1 cellular context compared by ENCODE assay signal in the genomic region with DNA sequence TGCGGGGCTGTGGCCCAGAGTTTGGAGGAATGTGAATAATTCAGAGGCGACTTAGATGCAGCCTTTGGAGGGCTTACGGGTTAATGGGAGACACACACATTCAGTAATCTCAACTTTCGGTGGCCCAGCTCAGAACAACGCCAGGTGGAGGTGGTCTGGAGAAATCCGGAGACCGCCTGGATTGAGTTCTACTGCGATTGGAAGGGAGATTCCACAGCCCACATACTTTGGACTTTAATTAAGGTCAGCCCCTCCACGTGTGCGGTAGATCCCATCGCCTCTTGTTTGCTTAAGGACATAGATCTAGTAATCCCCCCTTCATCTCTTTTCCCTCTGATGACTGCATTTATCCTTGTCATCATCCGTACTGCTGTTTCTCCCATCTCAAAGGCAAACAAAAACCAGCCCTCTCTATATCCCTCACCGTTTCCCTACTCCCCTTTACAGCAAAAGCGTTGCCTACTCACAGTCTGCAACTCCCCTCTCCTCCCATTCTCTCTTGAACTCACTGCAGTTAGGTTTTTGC.
TF ChIP-seq lines count a peak whose summit lies in the region.

No MANE protein-coding gene starts in this region.

TF ChIP-seq in H1, 55 proteins besides CTCF, POLR2A, EP300 and RAD21:
- TF ChIP-seq RFX5 (IDR thresholded peaks at IDR 0.05; ENCODE audit: borderline replicate concordance, low read depth, low read length) (no peak), MAFK (IDR thresholded peaks at IDR 0.05; ENCODE audit: low read depth, low read length) (no peak), NANOG (IDR thresholded peaks at IDR 0.05; ENCODE audit: insufficient read depth, low read depth, low read length, poor library complexity, severe bottlenecking) (no peak), ZNF274 (IDR thresholded peaks at IDR 0.05; ENCODE audit: borderline replicate concordance, extremely low read depth, low read length) (no peak), HDAC6 (IDR thresholded peaks at IDR 0.05; ENCODE audit: low read depth, low read length) (no peak), SP1 (IDR thresholded peaks at IDR 0.05; ENCODE audit: low read depth, low read length) (no peak), RBBP5 (IDR thresholded peaks at IDR 0.05; ENCODE audit: borderline replicate concordance, low read depth, low read length) (0 out of 2 replicates have a peak, but pooled peaks have one; percentile 15), NRF1 (IDR thresholded peaks at IDR 0.05; ENCODE audit: low read depth, low read length) (no peak), SIRT6 (IDR thresholded peaks at IDR 0.05; ENCODE audit: low read length) (no peak), TAF7 (optimal IDR thresholded peaks at IDR 0.05; ENCODE audit: borderline replicate concordance, low read depth, low read length) (no peak), EZH2 (IDR thresholded peaks at IDR 0.05; ENCODE audit: low read depth, low read length, severe bottlenecking) (no peak), TCF12 (IDR thresholded peaks at IDR 0.05; ENCODE audit: low read depth, low read length) (no peak), RNF2 (IDR thresholded peaks at IDR 0.05; ENCODE audit: borderline replicate concordance, low read depth, low read length, missing control alignments, poor library complexity, severe bottlenecking) (no peak), SP2 (IDR thresholded peaks at IDR 0.05; ENCODE audit: low read length) (no peak), PHF8 (conservative IDR thresholded peaks at IDR 0.05; ENCODE audit: low read depth, low read length) (peak; percentile 35), KDM1A (IDR thresholded peaks at IDR 0.05; ENCODE audit: borderline replicate concordance, low read length) (no peak), FOSL1 (IDR thresholded peaks at IDR 0.05; ENCODE audit: insufficient read depth, low read depth, low read length) (no peak), JUND (IDR thresholded peaks at IDR 0.05; ENCODE audit: low read length) (no peak), CEBPB (IDR thresholded peaks at IDR 0.05; ENCODE audit: low read depth, low read length) (no peak), KDM4A (IDR thresholded peaks at IDR 0.05; ENCODE audit: low read depth, low read length, severe bottlenecking) (no peak), POU5F1 (IDR thresholded peaks at IDR 0.05; ENCODE audit: low read depth, low read length) (no peak), BRCA1 (IDR thresholded peaks at IDR 0.05; ENCODE audit: low read depth, low read length) (no peak), SRF (IDR thresholded peaks at IDR 0.05; ENCODE audit: low read depth, low read length) (no peak), HDAC2 (IDR thresholded peaks at IDR 0.05; ENCODE audit: borderline replicate concordance in 1 of 2, low read depth in 2 of 2, low read length in 2 of 2) (no peak), SIN3A (conservative IDR thresholded peaks at IDR 0.05 in 1 of 2, IDR thresholded peaks at IDR 0.05 in 1 of 2; ENCODE audit: low read depth in 1 of 2, low read length in 2 of 2) (peak in 1 of 2 experiments; percentile 13; a peak in 1 of 4 replicates), ASH2L (IDR thresholded peaks at IDR 0.05; ENCODE audit: low read length) (no peak), BCL11A (IDR thresholded peaks at IDR 0.05; ENCODE audit: low read depth in 2 of 2, low read length in 2 of 2) (no peak), SP4 (IDR thresholded peaks at IDR 0.05; ENCODE audit: low read length) (no peak), EGR1 (IDR thresholded peaks at IDR 0.05; ENCODE audit: borderline replicate concordance, low read depth, low read length) (no peak), TAF1 (IDR thresholded peaks at IDR 0.05; ENCODE audit: low read depth, low read length) (peak; percentile 19; the same call in 1 of the 2 replicates), CBX8 (IDR thresholded peaks at IDR 0.05; ENCODE audit: borderline replicate concordance, low read depth, low read length) (no peak), CHD2 (IDR thresholded peaks at IDR 0.05; ENCODE audit: low read length) (no peak), GTF2F1 (IDR thresholded peaks at IDR 0.05; ENCODE audit: borderline replicate concordance, low read depth, low read length) (no peak), BACH1 (IDR thresholded peaks at IDR 0.05; ENCODE audit: low read length) (no peak), RXRA (IDR thresholded peaks at IDR 0.05; ENCODE audit: insufficient read depth, low read depth, low read length) (no peak), CBX5 (IDR thresholded peaks at IDR 0.05; ENCODE audit: low read depth, low read length) (no peak), TEAD4 (IDR thresholded peaks at IDR 0.05; ENCODE audit: low read depth, low read length) (no peak), TBP (IDR thresholded peaks at IDR 0.05; ENCODE audit: low read depth, low read length) (peak; percentile 42), CHD1 (IDR thresholded peaks at IDR 0.05; ENCODE audit: low read depth, low read length) (no peak), SIX5 (IDR thresholded peaks at IDR 0.05; ENCODE audit: low read depth, low read length) (no peak), CREB1 (IDR thresholded peaks at IDR 0.05) (no peak), SUZ12 (IDR thresholded peaks at IDR 0.05; ENCODE audit: low read length) (no peak), YY1 (IDR thresholded peaks at IDR 0.05; ENCODE audit: low read depth, low read length) (no peak; the same call in 1 of the 2 replicates), KDM5A (IDR thresholded peaks at IDR 0.05; ENCODE audit: low read length) (no peak), POLR2AphosphoS5 (IDR thresholded peaks at IDR 0.05; ENCODE audit: low read depth, low read length) (peak; percentile 59; the same call in 1 of the 2 replicates)
- TF ChIP-seq, protein P1, sequence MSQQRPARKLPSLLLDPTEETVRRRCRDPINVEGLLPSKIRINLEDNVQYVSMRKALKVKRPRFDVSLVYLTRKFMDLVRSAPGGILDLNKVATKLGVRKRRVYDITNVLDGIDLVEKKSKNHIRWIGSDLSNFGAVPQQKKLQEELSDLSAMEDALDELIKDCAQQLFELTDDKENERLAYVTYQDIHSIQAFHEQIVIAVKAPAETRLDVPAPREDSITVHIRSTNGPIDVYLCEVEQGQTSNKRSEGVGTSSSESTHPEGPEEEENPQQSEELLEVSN (IDR thresholded peaks at IDR 0.05): no peak
- TF ChIP-seq, protein P2, sequence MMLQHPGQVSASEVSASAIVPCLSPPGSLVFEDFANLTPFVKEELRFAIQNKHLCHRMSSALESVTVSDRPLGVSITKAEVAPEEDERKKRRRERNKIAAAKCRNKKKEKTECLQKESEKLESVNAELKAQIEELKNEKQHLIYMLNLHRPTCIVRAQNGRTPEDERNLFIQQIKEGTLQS (IDR thresholded peaks at IDR 0.05; ENCODE audit: insufficient read depth, low read depth, low read length): no peak
- TF ChIP-seq, protein P3, sequence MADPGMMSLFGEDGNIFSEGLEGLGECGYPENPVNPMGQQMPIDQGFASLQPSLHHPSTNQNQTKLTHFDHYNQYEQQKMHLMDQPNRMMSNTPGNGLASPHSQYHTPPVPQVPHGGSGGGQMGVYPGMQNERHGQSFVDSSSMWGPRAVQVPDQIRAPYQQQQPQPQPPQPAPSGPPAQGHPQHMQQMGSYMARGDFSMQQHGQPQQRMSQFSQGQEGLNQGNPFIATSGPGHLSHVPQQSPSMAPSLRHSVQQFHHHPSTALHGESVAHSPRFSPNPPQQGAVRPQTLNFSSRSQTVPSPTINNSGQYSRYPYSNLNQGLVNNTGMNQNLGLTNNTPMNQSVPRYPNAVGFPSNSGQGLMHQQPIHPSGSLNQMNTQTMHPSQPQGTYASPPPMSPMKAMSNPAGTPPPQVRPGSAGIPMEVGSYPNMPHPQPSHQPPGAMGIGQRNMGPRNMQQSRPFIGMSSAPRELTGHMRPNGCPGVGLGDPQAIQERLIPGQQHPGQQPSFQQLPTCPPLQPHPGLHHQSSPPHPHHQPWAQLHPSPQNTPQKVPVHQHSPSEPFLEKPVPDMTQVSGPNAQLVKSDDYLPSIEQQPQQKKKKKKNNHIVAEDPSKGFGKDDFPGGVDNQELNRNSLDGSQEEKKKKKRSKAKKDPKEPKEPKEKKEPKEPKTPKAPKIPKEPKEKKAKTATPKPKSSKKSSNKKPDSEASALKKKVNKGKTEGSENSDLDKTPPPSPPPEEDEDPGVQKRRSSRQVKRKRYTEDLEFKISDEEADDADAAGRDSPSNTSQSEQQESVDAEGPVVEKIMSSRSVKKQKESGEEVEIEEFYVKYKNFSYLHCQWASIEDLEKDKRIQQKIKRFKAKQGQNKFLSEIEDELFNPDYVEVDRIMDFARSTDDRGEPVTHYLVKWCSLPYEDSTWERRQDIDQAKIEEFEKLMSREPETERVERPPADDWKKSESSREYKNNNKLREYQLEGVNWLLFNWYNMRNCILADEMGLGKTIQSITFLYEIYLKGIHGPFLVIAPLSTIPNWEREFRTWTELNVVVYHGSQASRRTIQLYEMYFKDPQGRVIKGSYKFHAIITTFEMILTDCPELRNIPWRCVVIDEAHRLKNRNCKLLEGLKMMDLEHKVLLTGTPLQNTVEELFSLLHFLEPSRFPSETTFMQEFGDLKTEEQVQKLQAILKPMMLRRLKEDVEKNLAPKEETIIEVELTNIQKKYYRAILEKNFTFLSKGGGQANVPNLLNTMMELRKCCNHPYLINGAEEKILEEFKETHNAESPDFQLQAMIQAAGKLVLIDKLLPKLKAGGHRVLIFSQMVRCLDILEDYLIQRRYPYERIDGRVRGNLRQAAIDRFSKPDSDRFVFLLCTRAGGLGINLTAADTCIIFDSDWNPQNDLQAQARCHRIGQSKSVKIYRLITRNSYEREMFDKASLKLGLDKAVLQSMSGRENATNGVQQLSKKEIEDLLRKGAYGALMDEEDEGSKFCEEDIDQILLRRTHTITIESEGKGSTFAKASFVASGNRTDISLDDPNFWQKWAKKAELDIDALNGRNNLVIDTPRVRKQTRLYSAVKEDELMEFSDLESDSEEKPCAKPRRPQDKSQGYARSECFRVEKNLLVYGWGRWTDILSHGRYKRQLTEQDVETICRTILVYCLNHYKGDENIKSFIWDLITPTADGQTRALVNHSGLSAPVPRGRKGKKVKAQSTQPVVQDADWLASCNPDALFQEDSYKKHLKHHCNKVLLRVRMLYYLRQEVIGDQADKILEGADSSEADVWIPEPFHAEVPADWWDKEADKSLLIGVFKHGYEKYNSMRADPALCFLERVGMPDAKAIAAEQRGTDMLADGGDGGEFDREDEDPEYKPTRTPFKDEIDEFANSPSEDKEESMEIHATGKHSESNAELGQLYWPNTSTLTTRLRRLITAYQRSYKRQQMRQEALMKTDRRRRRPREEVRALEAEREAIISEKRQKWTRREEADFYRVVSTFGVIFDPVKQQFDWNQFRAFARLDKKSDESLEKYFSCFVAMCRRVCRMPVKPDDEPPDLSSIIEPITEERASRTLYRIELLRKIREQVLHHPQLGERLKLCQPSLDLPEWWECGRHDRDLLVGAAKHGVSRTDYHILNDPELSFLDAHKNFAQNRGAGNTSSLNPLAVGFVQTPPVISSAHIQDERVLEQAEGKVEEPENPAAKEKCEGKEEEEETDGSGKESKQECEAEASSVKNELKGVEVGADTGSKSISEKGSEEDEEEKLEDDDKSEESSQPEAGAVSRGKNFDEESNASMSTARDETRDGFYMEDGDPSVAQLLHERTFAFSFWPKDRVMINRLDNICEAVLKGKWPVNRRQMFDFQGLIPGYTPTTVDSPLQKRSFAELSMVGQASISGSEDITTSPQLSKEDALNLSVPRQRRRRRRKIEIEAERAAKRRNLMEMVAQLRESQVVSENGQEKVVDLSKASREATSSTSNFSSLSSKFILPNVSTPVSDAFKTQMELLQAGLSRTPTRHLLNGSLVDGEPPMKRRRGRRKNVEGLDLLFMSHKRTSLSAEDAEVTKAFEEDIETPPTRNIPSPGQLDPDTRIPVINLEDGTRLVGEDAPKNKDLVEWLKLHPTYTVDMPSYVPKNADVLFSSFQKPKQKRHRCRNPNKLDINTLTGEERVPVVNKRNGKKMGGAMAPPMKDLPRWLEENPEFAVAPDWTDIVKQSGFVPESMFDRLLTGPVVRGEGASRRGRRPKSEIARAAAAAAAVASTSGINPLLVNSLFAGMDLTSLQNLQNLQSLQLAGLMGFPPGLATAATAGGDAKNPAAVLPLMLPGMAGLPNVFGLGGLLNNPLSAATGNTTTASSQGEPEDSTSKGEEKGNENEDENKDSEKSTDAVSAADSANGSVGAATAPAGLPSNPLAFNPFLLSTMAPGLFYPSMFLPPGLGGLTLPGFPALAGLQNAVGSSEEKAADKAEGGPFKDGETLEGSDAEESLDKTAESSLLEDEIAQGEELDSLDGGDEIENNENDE (IDR thresholded peaks at IDR 0.05; ENCODE audit: insufficient replicate concordance, low read length): no peak
- TF ChIP-seq, protein P4, sequence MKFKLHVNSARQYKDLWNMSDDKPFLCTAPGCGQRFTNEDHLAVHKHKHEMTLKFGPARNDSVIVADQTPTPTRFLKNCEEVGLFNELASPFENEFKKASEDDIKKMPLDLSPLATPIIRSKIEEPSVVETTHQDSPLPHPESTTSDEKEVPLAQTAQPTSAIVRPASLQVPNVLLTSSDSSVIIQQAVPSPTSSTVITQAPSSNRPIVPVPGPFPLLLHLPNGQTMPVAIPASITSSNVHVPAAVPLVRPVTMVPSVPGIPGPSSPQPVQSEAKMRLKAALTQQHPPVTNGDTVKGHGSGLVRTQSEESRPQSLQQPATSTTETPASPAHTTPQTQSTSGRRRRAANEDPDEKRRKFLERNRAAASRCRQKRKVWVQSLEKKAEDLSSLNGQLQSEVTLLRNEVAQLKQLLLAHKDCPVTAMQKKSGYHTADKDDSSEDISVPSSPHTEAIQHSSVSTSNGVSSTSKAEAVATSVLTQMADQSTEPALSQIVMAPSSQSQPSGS (IDR thresholded peaks at IDR 0.05; ENCODE audit: low read length): no peak
